ENCODE assay signal across 21 cellular contexts in genomic region chr11:36062796-36063380, GRCh38.
A peak's percentile ranks its signal among the peaks of the same experiment; 100 is the strongest.
DNase-seq lines count a peak whose midpoint lies in the region; ATAC-seq and TF ChIP-seq lines count a peak whose summit lies in the region.
"Had no signal": no experiment of that assay in that cellular context is flagged by ENCODE, and none has a peak within 500 bp of the region (broad histone marks: within the 10 kb centered on the region; RNA-seq: fewer than 3 reads in every experiment).

No MANE protein-coding gene starts in this region.

- H3K27me3 ChIP-seq in lower lobe of right lung (ENCODE audit: low read depth) (no peaks in the 10 kb centered on the region), skeletal muscle tissue (ENCODE audit: control insufficient read depth in 3 of 3, insufficient read depth in 3 of 3, low read length in 3 of 3) (no peaks in the 10 kb centered on the region)
- H3K27me3 ChIP-seq: upper lobe of left lung had no signal

- no peak overlapping the region for H3K9ac ChIP-seq in skeletal muscle tissue (ENCODE audit: low read depth in 1 of 3, low read length in 3 of 3)

- H3K36me3 ChIP-seq in lower lobe of right lung (no peaks in the 10 kb centered on the region), skeletal muscle tissue (ENCODE audit: control insufficient read depth in 3 of 3, insufficient read depth in 3 of 3, low read length in 3 of 3) (no peaks in the 10 kb centered on the region)
- H3K36me3 ChIP-seq: upper lobe of left lung had no signal

- peak; percentile 9 to 23 for ATAC-seq in lower lobe of right lung
- no peak for ATAC-seq in GM21390 (IDR thresholded peaks at IDR 0.05; ENCODE audit: unreplicated experiment)
- ATAC-seq: left ventricle myocardium superior, SK-N-SH treated with all-trans-retinoic acid at 6 μM for 48 hours had no signal

- DNase-seq in MV-4-11 (lab: John Stamatoyannopoulos, UW) = peak; percentile 79
- peak; percentile 49 to 83 for DNase-seq in cardiac fibroblast (ENCODE audit: low read depth in 2 of 2)
- no peak for DNase-seq in lower lobe of right lung
- no peak for DNase-seq in erythroblast (lab: John Stamatoyannopoulos, UW)
- no peak for DNase-seq in stimulated activated CD4-positive, alpha-beta T cell treated with anti-CD3 and anti-CD28 coated beads, Interleukin-4, amount 100 ng/mL, for 1 hour
- DNase-seq: activated CD4-positive, alpha-beta memory T cell treated with anti-CD3 and anti-CD28 coated beads, Interleukin-2, amount 10 ng/mL, durations not matched to agents 7 days and 5 days; activated gamma-delta T cell treated with Interleukin-2 at 50 U/mL for 16 hours; activated T-cell treated with anti-CD3 and anti-CD28 coated beads, Interleukin-2, amount 50 U/mL, for 1 hour; CD4-positive, alpha-beta T cell; endodermal cell; H9; left ventricle myocardium superior; NCI-H1436; NCI-H524; T1000; upper lobe of left lung had no signal

- no peak for TF ChIP-seq POLR2A in erythroblast (IDR thresholded peaks at IDR 0.05; ENCODE audit: low read length)

- no peak overlapping the region for H3K27ac ChIP-seq in lower lobe of right lung
- peak overlapping the region; percentile 10 for H3K27ac ChIP-seq in skeletal muscle tissue (ENCODE audit: low read depth, low read length)
- H3K27ac ChIP-seq: RWPE1 had no signal

- H3K9me3 ChIP-seq in lower lobe of right lung (peaks cover 9% of the 10 kb centered on the region), skeletal muscle tissue (ENCODE audit: control insufficient read depth in 3 of 3, low read length in 3 of 3) (peaks cover 0 to 5% (median 0%) of the 10 kb centered on the region in 3 donors)

- intact Hi-C loops in lower lobe of right lung (cut with DNase I) = no loop called here

- no peaks in the 10 kb centered on the region for H3K4me1 ChIP-seq in lower lobe of right lung
- H3K4me1 ChIP-seq in skeletal muscle tissue (ENCODE audit: control insufficient read depth in 3 of 3, insufficient read depth in 3 of 3, low read length in 3 of 3) = no peaks in the 10 kb centered on the region
- H3K4me1 ChIP-seq: upper lobe of left lung had no signal

- TF ChIP-seq CTCF in cardiac fibroblast (IDR thresholded peaks at IDR 0.05; ENCODE audit: low read depth, low read length) (no peak), lower lobe of right lung (IDR thresholded peaks at IDR 0.05) (no peak)

- H3K4me3 ChIP-seq in cardiac fibroblast (replicated peaks in 1 of 2; ENCODE audit: low read depth in 2 of 2, low read length in 2 of 2) (no peak overlapping the region), lower lobe of right lung (no peak overlapping the region), skeletal muscle tissue (ENCODE audit: low read length in 3 of 3) (no peak overlapping the region)
- H3K4me3 ChIP-seq: coronary artery, upper lobe of left lung had no signal

Comparison
In these comparisons a context has a peak if more than half of its experiments do, and no peak if none do; other contexts are left out.
1. DNase-seq: peak in MV-4-11 (single experiment) and cardiac fibroblast (2 of 2); none in lower lobe of right lung (single experiment), erythroblast (0 of 2) and stimulated activated CD4-positive, alpha-beta T cell treated with anti-CD3 and anti-CD28 coated beads, Interleukin-4, amount 100 ng/mL, for 1 hour (single experiment).